Comparison of ENCODE assay signal across 14 cellular contexts in genomic region chr20:52457826-52458225, GRCh38.
"Had no signal": no experiment of that assay in that cellular context is flagged by ENCODE, and none has a peak within 500 bp of the region (broad histone marks: within the 10 kb centered on the region; RNA-seq: fewer than 3 reads in every experiment).

No MANE protein-coding gene starts in this region.

- H3K4me3 ChIP-seq: upper lobe of right lung had no signal

- DNase-seq: activated B cell treated with CpG ODN at 0.5 μM for 24 hours; activated CD4-positive, alpha-beta T cell treated with anti-CD3 and anti-CD28 coated beads, Interleukin-2, amount 10 ng/mL, durations not matched to agents 7 days and 5 days; activated CD8-positive, alpha-beta memory T cell treated with anti-CD3 and anti-CD28 coated beads for 24 hours; activated naive CD4-positive, alpha-beta T cell treated with Interleukin-2 at 50 U/mL for 16 hours; central memory CD4-positive, alpha-beta T cell; effector memory CD8-positive, alpha-beta T cell; foreskin fibroblast; head of caudate nucleus; kidney; stimulated activated CD4-positive, alpha-beta T cell treated with anti-CD3 and anti-CD28 coated beads, Interleukin-4, amount 100 ng/mL, for 1 hour; stimulated activated CD8-positive, alpha-beta memory T cell treated with anti-CD3 and anti-CD28 coated beads, Interleukin-4, amount 100 ng/mL, for 48 hours; stimulated activated naive CD8-positive, alpha-beta T cell treated with anti-CD3 and anti-CD28 coated beads, Interleukin-15, Interleukin-2, amounts not matched to agents 100 U/mL and 50 U/mL, for 24 hours; T-helper 17 cell; upper lobe of right lung had no signal

- H3K9me3 ChIP-seq: upper lobe of right lung had no signal

- ATAC-seq: effector memory CD8-positive, alpha-beta T cell; stimulated activated naive CD8-positive, alpha-beta T cell treated with anti-CD3 and anti-CD28 coated beads, Interleukin-15, Interleukin-2, amounts not matched to agents 100 U/mL and 50 U/mL, for 24 hours; T-helper 17 cell; upper lobe of right lung had no signal

- H3K4me1 ChIP-seq: upper lobe of right lung had no signal

- H3K27me3 ChIP-seq: upper lobe of right lung had no signal

- H3K36me3 ChIP-seq: upper lobe of right lung had no signal

- H3K27ac ChIP-seq: upper lobe of right lung had no signal
